Comparison of ENCODE assay signal across 9 cellular contexts in genomic region chr6:13432526-13433218, GRCh38. TPM values are rescaled to one million over a fixed set of nuclear protein-coding genes. Genes with fewer than 3 reads are reported as not detected.
DNase-seq lines count a peak whose midpoint lies in the region; ATAC-seq and TF ChIP-seq lines count a peak whose summit lies in the region.
"Had no signal": no experiment of that assay in that cellular context is flagged by ENCODE, and none has a peak within 500 bp of the region (broad histone marks: within the 10 kb centered on the region; RNA-seq: fewer than 3 reads in every experiment).

No MANE protein-coding gene starts in this region.

- H3K27ac Mint-ChIP-seq in CD8-positive, alpha-beta memory T cell, result peak overlapping the region; percentile 74 to 93 (median 90)
- peak overlapping the region; percentile 85 for H3K27ac Mint-ChIP-seq in activated T-helper 1 cell treated with anti-CD3 and anti-CD28 coated beads, Interleukin-12 subunit alpha, Interleukin-12 subunit beta, Interleukin-2, Interleukin-4 antibody, amounts not matched to agents 30 ng/mL and 10 ng/mL and 1 ng/mL, durations not matched to agents 14 hours and 24 hours and 36 hours

- peak overlapping the region; percentile 5 for H3K27ac ChIP-seq in CD8-positive, alpha-beta memory T cell (ENCODE audit: low read depth, low read length)
- H3K27ac ChIP-seq: breast epithelium had no signal

- intact Hi-C loops in activated T-helper 1 cell treated with anti-CD3 and anti-CD28 coated beads, Interleukin-12 subunit alpha, Interleukin-12 subunit beta, Interleukin-2, Interleukin-4 antibody, amounts not matched to agents 30 ng/mL and 10 ng/mL and 1 ng/mL, durations not matched to agents 14 hours and 24 hours and 36 hours (cut with micrococcal nuclease), result no loop called here
- intact Hi-C loops in mucosa of descending colon (cut with DNase I, micrococcal nuclease), result no loop called here

- CTCF ChIA-PET in CD8-positive, alpha-beta memory T cell (lab: Charles Lee), result interaction anchor here (1.2 to 1.9 kb wide), 5 partner anchors 10 to 105 kb away, joined by 3 to 9 read pairs (median 4); no protein-coding TSS in a partner anchor

- H3K36me3 Mint-ChIP-seq in CD8-positive, alpha-beta memory T cell, result no peaks in the 10 kb centered on the region
- peaks cover 13% of the 10 kb centered on the region for H3K36me3 Mint-ChIP-seq in activated T-helper 1 cell treated with anti-CD3 and anti-CD28 coated beads, Interleukin-12 subunit alpha, Interleukin-12 subunit beta, Interleukin-2, Interleukin-4 antibody, amounts not matched to agents 30 ng/mL and 10 ng/mL and 1 ng/mL, durations not matched to agents 14 hours and 24 hours and 36 hours (ENCODE audit: low read depth)

- H3K9me3 Mint-ChIP-seq in CD8-positive, alpha-beta memory T cell, result no peaks in the 10 kb centered on the region
- H3K9me3 Mint-ChIP-seq in activated T-helper 1 cell treated with anti-CD3 and anti-CD28 coated beads, Interleukin-12 subunit alpha, Interleukin-12 subunit beta, Interleukin-2, Interleukin-4 antibody, amounts not matched to agents 30 ng/mL and 10 ng/mL and 1 ng/mL, durations not matched to agents 14 hours and 24 hours and 36 hours, result peaks cover 16% of the 10 kb centered on the region

- no peak overlapping the region for H3K4me3 ChIP-seq in CD8-positive, alpha-beta memory T cell (ENCODE audit: low read length)
- no peak overlapping the region for H3K4me3 ChIP-seq in Jurkat, Clone E6-1 (ENCODE audit: low read length)
- no peak overlapping the region for H3K4me3 ChIP-seq in mucosa of descending colon
- H3K4me3 ChIP-seq: breast epithelium had no signal

- peaks cover 72% of the 10 kb centered on the region for H3K4me1 ChIP-seq in CD8-positive, alpha-beta memory T cell (ENCODE audit: insufficient read depth, low read length)
- no peaks in the 10 kb centered on the region for H3K4me1 ChIP-seq in mucosa of descending colon (ENCODE audit: low read depth)

- no peaks in the 10 kb centered on the region for H3K9me3 ChIP-seq in CD8-positive, alpha-beta memory T cell (ENCODE audit: low read length)
- H3K9me3 ChIP-seq in mucosa of descending colon, result no peaks in the 10 kb centered on the region
- H3K9me3 ChIP-seq: breast epithelium had no signal

- H3K4me3 Mint-ChIP-seq in CD8-positive, alpha-beta memory T cell, result peak overlapping the region; percentile 3 to 84 (median 69)
- peak overlapping the region; percentile 38 for H3K4me3 Mint-ChIP-seq in activated T-helper 1 cell treated with anti-CD3 and anti-CD28 coated beads, Interleukin-12 subunit alpha, Interleukin-12 subunit beta, Interleukin-2, Interleukin-4 antibody, amounts not matched to agents 30 ng/mL and 10 ng/mL and 1 ng/mL, durations not matched to agents 14 hours and 24 hours and 36 hours

- POLR2A ChIA-PET in CD8-positive, alpha-beta memory T cell (lab: Charles Lee), result interaction anchor here (0.6 to 1.7 kb wide), 3 partner anchors 54 to 142 kb away, joined by 4 to 7 read pairs (median 5); partner anchors contain the start of gene GFOD1

- H3K36me3 ChIP-seq in CD8-positive, alpha-beta memory T cell (ENCODE audit: insufficient read depth, low read length), result no peaks in the 10 kb centered on the region
- H3K36me3 ChIP-seq in mucosa of descending colon (ENCODE audit: low read depth), result no peaks in the 10 kb centered on the region
- H3K36me3 ChIP-seq: breast epithelium had no signal

- no peak for TF ChIP-seq CTCF in mucosa of descending colon (IDR thresholded peaks at IDR 0.05)

- no peaks in the 10 kb centered on the region for H3K27me3 Mint-ChIP-seq in CD8-positive, alpha-beta memory T cell
- H3K27me3 Mint-ChIP-seq in activated T-helper 1 cell treated with anti-CD3 and anti-CD28 coated beads, Interleukin-12 subunit alpha, Interleukin-12 subunit beta, Interleukin-2, Interleukin-4 antibody, amounts not matched to agents 30 ng/mL and 10 ng/mL and 1 ng/mL, durations not matched to agents 14 hours and 24 hours and 36 hours (ENCODE audit: insufficient read depth), result no peaks in the 10 kb centered on the region

- H3K4me1 Mint-ChIP-seq in CD8-positive, alpha-beta memory T cell, result peaks cover 77 to 96% (median 93%) of the 10 kb centered on the region in 3 donors
- peaks cover 89% of the 10 kb centered on the region for H3K4me1 Mint-ChIP-seq in activated T-helper 1 cell treated with anti-CD3 and anti-CD28 coated beads, Interleukin-12 subunit alpha, Interleukin-12 subunit beta, Interleukin-2, Interleukin-4 antibody, amounts not matched to agents 30 ng/mL and 10 ng/mL and 1 ng/mL, durations not matched to agents 14 hours and 24 hours and 36 hours (ENCODE audit: low read depth)

- peak; percentile 30 for ATAC-seq in mucosa of descending colon

- H3K27me3 ChIP-seq in CD8-positive, alpha-beta memory T cell (ENCODE audit: insufficient read depth, low read length, poor library complexity, severe bottlenecking), result no peaks in the 10 kb centered on the region
- H3K27me3 ChIP-seq: breast epithelium had no signal

- no peak for DNase-seq in CD8-positive, alpha-beta memory T cell
- DNase-seq in Jurkat, Clone E6-1 (ENCODE audit: low read depth, low spot score), result peak; percentile 50
- no peak for DNase-seq in activated T-helper 1 cell treated with anti-CD3 and anti-CD28 coated beads, Interleukin-12 subunit alpha, Interleukin-12 subunit beta, Interleukin-2, Interleukin-4 antibody, amounts not matched to agents 30 ng/mL and 10 ng/mL and 1 ng/mL, durations not matched to agents 14 hours and 24 hours and 36 hours (ENCODE audit: low spot score)
- DNase-seq in mucosa of descending colon (no peak), NCI-H510A treated with DMSO at 0.1 percent for 48 hours (lab: John Stamatoyannopoulos, UW) (no peak), AML-193 (lab: John Stamatoyannopoulos, UW) (no peak), NCI-H1092 treated with DMSO at 0.1 percent for 48 hours (lab: John Stamatoyannopoulos, UW) (no peak), amniotic stem cell (lab: John Stamatoyannopoulos, UW) (no peak)

RNA-seq across cellular contexts. Expression of gene GFOD1, which starts 54.7 kb away (rescaled TPM):
- total RNA-seq in CD8-positive, alpha-beta memory T cell, result 1 to 10 TPM; 8.2 to 8.7 TPM
- polyA plus RNA-seq in CD8-positive, alpha-beta memory T cell, result 3.6 TPM
- 4.1 TPM for polyA plus RNA-seq in Jurkat, Clone E6-1 (2012; ENCODE audit: insufficient read depth, insufficient read length)
- total RNA-seq in activated T-helper 1 cell treated with anti-CD3 and anti-CD28 coated beads, Interleukin-12 subunit alpha, Interleukin-12 subunit beta, Interleukin-2, Interleukin-4 antibody, amounts not matched to agents 30 ng/mL and 10 ng/mL and 1 ng/mL, durations not matched to agents 14 hours and 24 hours and 36 hours, result 12.4 and 13.6 TPM in 2 replicates
- total RNA-seq in mucosa of descending colon, result 10 to 100 TPM; 10.4 to 22.4 (median 13.2) TPM
